In the genomic region with DNA sequence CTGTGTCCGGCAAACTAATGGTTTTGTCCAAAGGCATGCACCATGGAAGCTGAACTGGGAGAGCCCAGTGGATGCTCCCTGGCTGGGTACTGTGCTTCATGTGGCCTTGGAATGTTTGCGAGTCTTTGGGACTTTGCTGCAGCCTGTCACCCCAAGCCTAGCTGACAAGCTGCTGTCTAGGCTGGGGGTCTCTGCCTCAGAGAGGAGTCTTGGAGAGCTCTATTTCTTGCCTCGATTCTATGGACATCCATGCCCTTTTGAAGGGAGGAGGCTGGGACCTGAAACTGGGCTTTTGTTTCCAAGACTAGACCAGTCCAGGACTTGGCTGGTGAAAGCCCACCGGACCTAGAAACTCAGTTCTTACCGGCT, we compare ENCODE assay signal across 1 cellular context.
TF ChIP-seq lines count a peak whose summit lies in the region.

No MANE protein-coding gene starts in this region.

TF ChIP-seq in H1, 55 proteins besides CTCF, POLR2A, EP300 and RAD21:
- TF ChIP-seq, protein P1, sequence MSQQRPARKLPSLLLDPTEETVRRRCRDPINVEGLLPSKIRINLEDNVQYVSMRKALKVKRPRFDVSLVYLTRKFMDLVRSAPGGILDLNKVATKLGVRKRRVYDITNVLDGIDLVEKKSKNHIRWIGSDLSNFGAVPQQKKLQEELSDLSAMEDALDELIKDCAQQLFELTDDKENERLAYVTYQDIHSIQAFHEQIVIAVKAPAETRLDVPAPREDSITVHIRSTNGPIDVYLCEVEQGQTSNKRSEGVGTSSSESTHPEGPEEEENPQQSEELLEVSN (IDR thresholded peaks at IDR 0.05) = no peak
- TF ChIP-seq GTF2F1 (IDR thresholded peaks at IDR 0.05; ENCODE audit: borderline replicate concordance, low read depth, low read length) (no peak), CHD1 (IDR thresholded peaks at IDR 0.05; ENCODE audit: low read depth, low read length) (no peak), RNF2 (IDR thresholded peaks at IDR 0.05; ENCODE audit: borderline replicate concordance, low read depth, low read length, missing control alignments, poor library complexity, severe bottlenecking) (no peak), KDM4A (IDR thresholded peaks at IDR 0.05; ENCODE audit: low read depth, low read length, severe bottlenecking) (no peak), SIN3A (conservative IDR thresholded peaks at IDR 0.05 in 1 of 2, IDR thresholded peaks at IDR 0.05 in 1 of 2; ENCODE audit: low read depth in 1 of 2, low read length in 2 of 2) (0 out of 4 replicates have a peak, but pooled peaks of 1 of the 2 experiments have one; percentile 56)
TF ChIP-seq in H1: peak in this region for 1.
